Comparison of ENCODE assay signal across 8 cellular contexts in genomic region chr6:90216081-90216977, GRCh38.
DNase-seq lines count a peak whose midpoint lies in the region; ATAC-seq and TF ChIP-seq lines count a peak whose summit lies in the region.

No MANE protein-coding gene starts in this region.

- no peaks in the 10 kb centered on the region for H3K27me3 Mint-ChIP-seq in CD14-positive monocyte (ENCODE audit: low read depth in 3 of 3)
- no peaks in the 10 kb centered on the region for H3K27me3 Mint-ChIP-seq in activated T-helper 2 cell treated with anti-CD3 and anti-CD28 coated beads, Interferon-gamma antibody, Interleukin-2, Interleukin-4, amounts not matched to agents 10 μg/mL and 5 μg/mL and 100 μg/mL, durations not matched to agents 14 hours and 24 hours and 36 hours (ENCODE audit: low read depth)

- H3K4me3 ChIP-seq in mesodermal cell (ENCODE audit: extremely low read depth, insufficient read depth, low read length, poor library complexity, severe bottlenecking): no peak overlapping the region

- no peaks in the 10 kb centered on the region for H3K36me3 Mint-ChIP-seq in CD14-positive monocyte
- peaks cover 37% of the 10 kb centered on the region for H3K36me3 Mint-ChIP-seq in activated T-helper 2 cell treated with anti-CD3 and anti-CD28 coated beads, Interferon-gamma antibody, Interleukin-2, Interleukin-4, amounts not matched to agents 10 μg/mL and 5 μg/mL and 100 μg/mL, durations not matched to agents 14 hours and 24 hours and 36 hours (ENCODE audit: low read depth)

- intact Hi-C loops in CD14-positive monocyte (cut with micrococcal nuclease): no loop called here
- intact Hi-C loops in activated T-helper 2 cell treated with anti-CD3 and anti-CD28 coated beads, Interferon-gamma antibody, Interleukin-2, Interleukin-4, amounts not matched to agents 10 μg/mL and 5 μg/mL and 100 μg/mL, durations not matched to agents 14 hours and 24 hours and 36 hours (cut with micrococcal nuclease): no loop called here

- no peaks in the 10 kb centered on the region for H3K36me3 ChIP-seq in mesodermal cell (ENCODE audit: control insufficient read depth, insufficient read depth, low read length)

- peaks cover 55% of the 10 kb centered on the region for H3K4me1 ChIP-seq in mesodermal cell (ENCODE audit: control insufficient read depth, insufficient read depth, low read length, poor library complexity, severe bottlenecking)

- TF ChIP-seq CTCF in CD14-positive monocyte (IDR thresholded peaks at IDR 0.05): no peak

- no peaks in the 10 kb centered on the region for H3K9me3 ChIP-seq in mesodermal cell (ENCODE audit: control insufficient read depth, low read length)

- peak overlapping the region in 2 of 7 donors; percentile 0 to 22 for H3K27ac Mint-ChIP-seq in CD14-positive monocyte
- H3K27ac Mint-ChIP-seq in activated T-helper 2 cell treated with anti-CD3 and anti-CD28 coated beads, Interferon-gamma antibody, Interleukin-2, Interleukin-4, amounts not matched to agents 10 μg/mL and 5 μg/mL and 100 μg/mL, durations not matched to agents 14 hours and 24 hours and 36 hours: peak overlapping the region; percentile 39

- H3K27ac ChIP-seq in mesodermal cell (ENCODE audit: low read depth, low read length, severe bottlenecking): peak overlapping the region; percentile 75

- no peaks in the 10 kb centered on the region for H3K9me3 Mint-ChIP-seq in CD14-positive monocyte
- no peaks in the 10 kb centered on the region for H3K9me3 Mint-ChIP-seq in activated T-helper 2 cell treated with anti-CD3 and anti-CD28 coated beads, Interferon-gamma antibody, Interleukin-2, Interleukin-4, amounts not matched to agents 10 μg/mL and 5 μg/mL and 100 μg/mL, durations not matched to agents 14 hours and 24 hours and 36 hours

- peaks cover 14% of the 10 kb centered on the region for H3K4me1 Mint-ChIP-seq in CD14-positive monocyte
- H3K4me1 Mint-ChIP-seq in activated T-helper 2 cell treated with anti-CD3 and anti-CD28 coated beads, Interferon-gamma antibody, Interleukin-2, Interleukin-4, amounts not matched to agents 10 μg/mL and 5 μg/mL and 100 μg/mL, durations not matched to agents 14 hours and 24 hours and 36 hours (ENCODE audit: low read depth): peaks cover 29% of the 10 kb centered on the region

- 51 to 58% methylated on average over 9 to 10 of the region's 14 CpGs for WGBS in mesodermal cell (ENCODE audit: insufficient coverage in 2 of 2), 2 experiments

- H3K4me3 Mint-ChIP-seq in CD14-positive monocyte: no peak overlapping the region
- no peak overlapping the region for H3K4me3 Mint-ChIP-seq in activated T-helper 2 cell treated with anti-CD3 and anti-CD28 coated beads, Interferon-gamma antibody, Interleukin-2, Interleukin-4, amounts not matched to agents 10 μg/mL and 5 μg/mL and 100 μg/mL, durations not matched to agents 14 hours and 24 hours and 36 hours (ENCODE audit: low read depth)

- ATAC-seq in GM19463 (IDR thresholded peaks at IDR 0.05; ENCODE audit: unreplicated experiment) (peak; percentile 66), HG03039 (IDR thresholded peaks at IDR 0.05; ENCODE audit: unreplicated experiment) (no peak)

- DNase-seq in CD14-positive monocyte (ENCODE audit: low spot score) (peak; percentile 54), HT1080 (ENCODE audit: low read depth) (peak; percentile 29), NCI-H526 (lab: John Stamatoyannopoulos, UW) (no peak), T1000 (lab: John Stamatoyannopoulos, UW) (no peak)
- DNase-seq in activated T-helper 2 cell treated with anti-CD3 and anti-CD28 coated beads, Interferon-gamma antibody, Interleukin-2, Interleukin-4, amounts not matched to agents 10 μg/mL and 5 μg/mL and 100 μg/mL, durations not matched to agents 14 hours and 24 hours and 36 hours (ENCODE audit: low spot score): no peak

Comparison
In these comparisons a context has a peak if more than half of its experiments do, and no peak if none do; other contexts are left out.
1. DNase-seq: peak in CD14-positive monocyte (single experiment) and HT1080 (single experiment); none in activated T-helper 2 cell treated with anti-CD3 and anti-CD28 coated beads, Interferon-gamma antibody, Interleukin-2, Interleukin-4, amounts not matched to agents 10 μg/mL and 5 μg/mL and 100 μg/mL, durations not matched to agents 14 hours and 24 hours and 36 hours (single experiment), NCI-H526 (0 of 2) and T1000 (single experiment).